In the genomic region with DNA sequence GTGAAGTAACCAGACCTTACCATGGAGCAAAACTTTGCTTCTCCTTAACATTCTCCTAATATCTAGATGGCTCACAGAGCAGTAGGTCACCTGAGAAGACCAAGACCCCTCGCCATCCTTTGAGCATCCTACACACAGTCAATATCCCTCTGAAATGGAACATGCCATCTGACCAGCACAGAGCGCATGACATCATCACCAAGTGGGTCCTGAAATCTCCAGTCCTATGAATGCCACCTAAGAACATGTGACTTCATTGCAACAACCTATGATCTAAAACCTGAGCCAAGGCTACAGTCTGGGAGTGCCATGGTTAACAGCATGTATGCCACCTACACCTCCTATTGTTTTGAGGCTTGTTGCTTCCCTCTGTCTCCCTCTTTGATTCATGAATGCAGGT, we compare ENCODE assay signal across 1 cellular context.
TF ChIP-seq lines count a peak whose summit lies in the region.

No MANE protein-coding gene starts in this region.

TF ChIP-seq in HEK293, 187 proteins besides CTCF, POLR2A, EP300 and RAD21:
- TF ChIP-seq, protein P1, sequence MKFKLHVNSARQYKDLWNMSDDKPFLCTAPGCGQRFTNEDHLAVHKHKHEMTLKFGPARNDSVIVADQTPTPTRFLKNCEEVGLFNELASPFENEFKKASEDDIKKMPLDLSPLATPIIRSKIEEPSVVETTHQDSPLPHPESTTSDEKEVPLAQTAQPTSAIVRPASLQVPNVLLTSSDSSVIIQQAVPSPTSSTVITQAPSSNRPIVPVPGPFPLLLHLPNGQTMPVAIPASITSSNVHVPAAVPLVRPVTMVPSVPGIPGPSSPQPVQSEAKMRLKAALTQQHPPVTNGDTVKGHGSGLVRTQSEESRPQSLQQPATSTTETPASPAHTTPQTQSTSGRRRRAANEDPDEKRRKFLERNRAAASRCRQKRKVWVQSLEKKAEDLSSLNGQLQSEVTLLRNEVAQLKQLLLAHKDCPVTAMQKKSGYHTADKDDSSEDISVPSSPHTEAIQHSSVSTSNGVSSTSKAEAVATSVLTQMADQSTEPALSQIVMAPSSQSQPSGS (tag by site-specific recombination; IDR thresholded peaks at IDR 0.05; ENCODE audit: low read depth) = peak; percentile 76; the same call in 1 of the 2 replicates
- TF ChIP-seq, protein P2, sequence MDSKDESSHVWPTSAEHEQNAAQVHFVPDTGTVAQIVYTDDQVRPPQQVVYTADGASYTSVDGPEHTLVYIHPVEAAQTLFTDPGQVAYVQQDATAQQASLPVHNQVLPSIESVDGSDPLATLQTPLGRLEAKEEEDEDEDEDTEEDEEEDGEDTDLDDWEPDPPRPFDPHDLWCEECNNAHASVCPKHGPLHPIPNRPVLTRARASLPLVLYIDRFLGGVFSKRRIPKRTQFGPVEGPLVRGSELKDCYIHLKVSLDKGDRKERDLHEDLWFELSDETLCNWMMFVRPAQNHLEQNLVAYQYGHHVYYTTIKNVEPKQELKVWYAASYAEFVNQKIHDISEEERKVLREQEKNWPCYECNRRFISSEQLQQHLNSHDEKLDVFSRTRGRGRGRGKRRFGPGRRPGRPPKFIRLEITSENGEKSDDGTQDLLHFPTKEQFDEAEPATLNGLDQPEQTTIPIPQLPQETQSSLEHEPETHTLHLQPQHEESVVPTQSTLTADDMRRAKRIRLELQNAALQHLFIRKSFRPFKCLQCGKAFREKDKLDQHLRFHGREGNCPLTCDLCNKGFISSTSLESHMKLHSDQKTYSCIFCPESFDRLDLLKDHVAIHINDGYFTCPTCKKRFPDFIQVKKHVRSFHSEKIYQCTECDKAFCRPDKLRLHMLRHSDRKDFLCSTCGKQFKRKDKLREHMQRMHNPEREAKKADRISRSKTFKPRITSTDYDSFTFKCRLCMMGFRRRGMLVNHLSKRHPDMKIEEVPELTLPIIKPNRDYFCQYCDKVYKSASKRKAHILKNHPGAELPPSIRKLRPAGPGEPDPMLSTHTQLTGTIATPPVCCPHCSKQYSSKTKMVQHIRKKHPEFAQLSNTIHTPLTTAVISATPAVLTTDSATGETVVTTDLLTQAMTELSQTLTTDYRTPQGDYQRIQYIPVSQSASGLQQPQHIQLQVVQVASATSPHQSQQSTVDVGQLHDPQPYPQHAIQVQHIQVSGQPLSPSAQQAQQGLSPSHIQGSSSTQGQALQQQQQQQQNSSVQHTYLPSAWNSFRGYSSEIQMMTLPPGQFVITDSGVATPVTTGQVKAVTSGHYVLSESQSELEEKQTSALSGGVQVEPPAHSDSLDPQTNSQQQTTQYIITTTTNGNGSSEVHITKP (tag by site-specific recombination; IDR thresholded peaks at IDR 0.05) = 0 out of 2 replicates have a peak, but pooled peaks have one; percentile 41
- 0 out of 2 replicates have a peak, but pooled peaks have one; percentile 27 for TF ChIP-seq ZNF629 (tag by site-specific recombination; IDR thresholded peaks at IDR 0.05)
